17 cellular contexts compared by ENCODE assay signal in the genomic region with DNA sequence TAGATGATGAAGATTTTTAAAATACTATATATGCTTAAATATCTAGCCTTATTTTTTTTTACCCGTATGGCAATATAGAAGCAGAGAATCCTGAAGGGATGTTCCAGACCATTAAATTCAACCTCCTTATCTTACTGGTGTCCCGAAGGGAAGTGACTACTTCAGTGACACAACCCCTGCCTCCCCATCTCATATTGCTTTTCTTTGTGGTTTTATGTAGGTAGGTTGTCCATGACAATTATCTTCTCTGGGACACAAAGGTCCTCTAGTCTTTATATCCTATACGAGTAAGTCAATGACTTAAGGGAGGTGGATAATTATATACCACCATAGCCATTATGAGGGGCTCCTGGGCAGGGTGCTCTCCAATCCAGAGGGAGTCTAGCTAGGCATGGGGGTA. TPM values are rescaled to one million over a fixed set of nuclear protein-coding genes. Genes with fewer than 3 reads are reported as not detected.
"Had no signal": no experiment of that assay in that cellular context is flagged by ENCODE, and none has a peak within 500 bp of the region (broad histone marks: within the 10 kb centered on the region; RNA-seq: fewer than 3 reads in every experiment).

No MANE protein-coding gene starts in this region.

- H3K4me3 ChIP-seq: lower lobe of right lung, transverse colon had no signal

- H3K27ac Mint-ChIP-seq: activated CD4-positive, alpha-beta memory T cell treated with anti-CD3 and anti-CD28 coated beads, Interleukin-2, amount 10 ng/mL, durations not matched to agents 7 days and 5 days; activated CD8-positive, alpha-beta memory T cell treated with anti-CD3 and anti-CD28 coated beads, Interleukin-2, amount 10 ng/mL, durations not matched to agents 7 days and 5 days; activated naive CD4-positive, alpha-beta T cell treated with anti-CD3 and anti-CD28 coated beads, Interleukin-2, amount 10 ng/mL, durations not matched to agents 7 days and 5 days had no signal

- H3K4me1 ChIP-seq: lower lobe of right lung had no signal

- H3K27ac ChIP-seq: lower lobe of right lung, transverse colon, WERI-Rb-1 had no signal

- H3K4me3 Mint-ChIP-seq: activated CD4-positive, alpha-beta memory T cell treated with anti-CD3 and anti-CD28 coated beads, Interleukin-2, amount 10 ng/mL, durations not matched to agents 7 days and 5 days; activated CD8-positive, alpha-beta memory T cell treated with anti-CD3 and anti-CD28 coated beads, Interleukin-2, amount 10 ng/mL, durations not matched to agents 7 days and 5 days; activated naive CD4-positive, alpha-beta T cell treated with anti-CD3 and anti-CD28 coated beads, Interleukin-2, amount 10 ng/mL, durations not matched to agents 7 days and 5 days; effector memory CD8-positive, alpha-beta T cell; nephron progenitor cell; T-cell had no signal

- H3K27me3 Mint-ChIP-seq: activated CD4-positive, alpha-beta memory T cell treated with anti-CD3 and anti-CD28 coated beads, Interleukin-2, amount 10 ng/mL, durations not matched to agents 7 days and 5 days; activated CD8-positive, alpha-beta memory T cell treated with anti-CD3 and anti-CD28 coated beads, Interleukin-2, amount 10 ng/mL, durations not matched to agents 7 days and 5 days; activated naive CD4-positive, alpha-beta T cell treated with anti-CD3 and anti-CD28 coated beads, Interleukin-2, amount 10 ng/mL, durations not matched to agents 7 days and 5 days; effector memory CD8-positive, alpha-beta T cell; T-cell had no signal

- H3K9me3 ChIP-seq: lower lobe of right lung, transverse colon had no signal

- H3K27me3 ChIP-seq: transverse colon had no signal

- ATAC-seq: activated CD8-positive, alpha-beta memory T cell treated with anti-CD3 and anti-CD28 coated beads, Interleukin-2, amount 10 ng/mL, durations not matched to agents 7 days and 5 days; effector memory CD8-positive, alpha-beta T cell; left colon; lower lobe of right lung; SK-N-SH treated with all-trans-retinoic acid at 6 μM for 48 hours; T-cell had no signal

- DNase-seq: activated CD4-positive, alpha-beta memory T cell treated with anti-CD3 and anti-CD28 coated beads, Interleukin-2, amount 10 ng/mL, durations not matched to agents 7 days and 5 days; activated CD8-positive, alpha-beta memory T cell treated with anti-CD3 and anti-CD28 coated beads, Interleukin-2, amount 10 ng/mL, durations not matched to agents 7 days and 5 days; activated effector memory CD4-positive, alpha-beta T cell treated with Interleukin-2 at 50 U/mL for 16 hours; activated naive CD4-positive, alpha-beta T cell treated with anti-CD3 and anti-CD28 coated beads, Interleukin-2, amount 10 ng/mL, durations not matched to agents 7 days and 5 days; effector memory CD8-positive, alpha-beta T cell; left colon; lower lobe of right lung; nephron progenitor cell; nucleus accumbens; posterior cingulate gyrus; stimulated activated naive CD4-positive, alpha-beta T cell treated with Interleukin-2 at 50 U/mL for 16 hours; T-cell; transverse colon; WERI-Rb-1 had no signal

- H3K9me3 Mint-ChIP-seq: activated CD4-positive, alpha-beta memory T cell treated with anti-CD3 and anti-CD28 coated beads, Interleukin-2, amount 10 ng/mL, durations not matched to agents 7 days and 5 days; effector memory CD8-positive, alpha-beta T cell; nephron progenitor cell; T-cell had no signal

RNA-seq across cellular contexts. Expression of gene EMILIN3, which starts 57.4 kb away (rescaled TPM):
- total RNA-seq: activated CD4-positive, alpha-beta memory T cell treated with anti-CD3 and anti-CD28 coated beads, Interleukin-2, amount 10 ng/mL, durations not matched to agents 7 days and 5 days; activated CD8-positive, alpha-beta memory T cell treated with anti-CD3 and anti-CD28 coated beads, Interleukin-2, amount 10 ng/mL, durations not matched to agents 7 days and 5 days; fibroblast of villous mesenchyme; renal cortical epithelial cell; T-cell had no signal
